10 cellular contexts compared by ENCODE assay signal in the genomic region with DNA sequence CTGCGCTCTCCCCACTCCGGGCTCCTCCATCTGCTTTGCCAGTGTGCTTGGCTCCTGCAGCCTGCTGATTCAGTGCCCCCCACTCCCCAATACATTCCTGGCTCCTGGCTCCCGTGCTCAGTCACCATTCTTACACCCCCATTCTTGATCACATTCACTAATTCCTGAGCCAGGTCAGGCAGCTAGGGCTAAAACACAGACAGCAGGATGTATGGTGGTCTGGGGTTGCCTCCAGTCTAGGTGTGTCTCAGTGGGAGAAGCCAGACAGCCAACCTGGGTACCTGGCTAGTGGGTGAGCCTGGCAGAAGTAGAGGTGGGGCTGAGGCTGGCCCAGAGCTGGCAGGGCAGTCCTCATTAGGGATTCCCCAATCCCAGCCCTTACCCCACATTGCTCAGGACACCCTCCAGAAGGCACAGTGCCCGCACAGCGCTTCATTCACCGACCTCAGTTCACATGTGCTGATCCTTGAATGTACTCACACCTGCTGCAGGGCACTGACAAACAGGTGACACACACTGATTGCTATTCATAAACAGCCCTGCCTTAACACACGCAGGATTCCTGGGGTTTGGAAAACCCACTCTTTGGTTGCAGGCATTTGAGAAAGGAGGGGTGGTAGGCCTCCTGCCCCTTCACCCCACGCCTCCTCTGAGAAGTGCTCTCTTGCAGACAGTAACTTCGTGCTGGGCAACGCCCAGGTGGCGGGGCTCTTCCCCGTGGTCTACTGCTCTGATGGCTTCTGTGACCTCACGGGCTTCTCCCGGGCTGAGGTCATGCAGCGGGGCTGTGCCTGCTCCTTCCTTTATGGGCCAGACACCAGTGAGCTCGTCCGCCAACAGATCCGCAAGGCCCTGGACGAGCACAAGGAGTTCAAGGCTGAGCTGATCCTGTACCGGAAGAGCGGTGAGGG. TPM values are rescaled to one million over a fixed set of nuclear protein-coding genes. Genes with fewer than 3 reads are reported as not detected.
DNase-seq lines count a peak whose midpoint lies in the region; TF ChIP-seq lines count a peak whose summit lies in the region.
"Had no signal": no experiment of that assay in that cellular context is flagged by ENCODE, and none has a peak within 500 bp of the region (broad histone marks: within the 10 kb centered on the region; RNA-seq: fewer than 3 reads in every experiment).

No MANE protein-coding gene starts in this region.

- H3K9me3 ChIP-seq in endodermal cell (ENCODE audit: control insufficient read depth, low read length) (no peaks in the 10 kb centered on the region), tibial nerve (no peaks in the 10 kb centered on the region)

- intact Hi-C loops in activated CD4-positive, alpha-beta T cell treated with anti-CD3 and anti-CD28 coated beads, Interleukin-2, amount 10 ng/mL, durations not matched to agents 24 days and 14 days (cut with micrococcal nuclease) = no loop called here

- peaks cover 57% of the 10 kb centered on the region for H3K27me3 Mint-ChIP-seq in activated CD4-positive, alpha-beta T cell treated with anti-CD3 and anti-CD28 coated beads, Interleukin-2, amount 10 ng/mL, durations not matched to agents 24 days and 14 days
- H3K27me3 Mint-ChIP-seq in endodermal cell (ENCODE audit: insufficient read depth) (peaks cover 95% of the 10 kb centered on the region), progenitor cell of endocrine pancreas (peaks cover 71% of the 10 kb centered on the region)

- H3K9ac ChIP-seq in endodermal cell (ENCODE audit: extremely low read depth, low read length, poor library complexity, severe bottlenecking) = no peak overlapping the region

- H3K4me1 ChIP-seq in endodermal cell (ENCODE audit: control insufficient read depth, insufficient read depth, low read length) (no peaks in the 10 kb centered on the region), tibial nerve (peaks cover 0 to 30% (median 13%) of the 10 kb centered on the region in 4 donors)

- no peaks in the 10 kb centered on the region for H3K36me3 ChIP-seq in endodermal cell (ENCODE audit: control insufficient read depth, insufficient read depth, low read length)
- H3K36me3 ChIP-seq in tibial nerve = no peaks in the 10 kb centered on the region

- no peak for DNase-seq in activated CD4-positive, alpha-beta T cell treated with anti-CD3 and anti-CD28 coated beads, Interleukin-2, amount 10 ng/mL, durations not matched to agents 24 days and 14 days
- DNase-seq in activated CD4-positive, alpha-beta T cell treated with anti-CD3 and anti-CD28 coated beads for 4 hours = no peak
- peak; percentile 32 for DNase-seq in NCI-H69 (lab: John Stamatoyannopoulos, UW)
- peak; percentile 65 for DNase-seq in endodermal cell
- no peak for DNase-seq in progenitor cell of endocrine pancreas (ENCODE audit: low spot score, unreplicated experiment)
- no peak for DNase-seq in tibial nerve (ENCODE audit: low spot score in 2 of 2)
- no peak for DNase-seq in AG20443 (ENCODE audit: low spot score)
- no peak for DNase-seq in GDM1 (lab: John Stamatoyannopoulos, UW)
- DNase-seq: activated naive CD4-positive, alpha-beta T cell treated with Interleukin-2 at 50 U/mL for 16 hours; Karpas-422 had no signal

- WGBS in endodermal cell (ENCODE audit: insufficient coverage in 1 of 2, insufficient read length in 1 of 2), 2 experiments = 65 to 67% methylated on average over 19 to 21 of the region's 21 CpGs
- 66 to 72% methylated on average over 21 of the region's 21 CpGs for WGBS in tibial nerve, 2 donors

- no peak overlapping the region for H3K27ac Mint-ChIP-seq in activated CD4-positive, alpha-beta T cell treated with anti-CD3 and anti-CD28 coated beads, Interleukin-2, amount 10 ng/mL, durations not matched to agents 24 days and 14 days
- no peak overlapping the region for H3K27ac Mint-ChIP-seq in endodermal cell
- peak overlapping the region; percentile 5 for H3K27ac Mint-ChIP-seq in progenitor cell of endocrine pancreas

- H3K9me3 Mint-ChIP-seq in activated CD4-positive, alpha-beta T cell treated with anti-CD3 and anti-CD28 coated beads, Interleukin-2, amount 10 ng/mL, durations not matched to agents 24 days and 14 days = no peaks in the 10 kb centered on the region
- H3K9me3 Mint-ChIP-seq in endodermal cell (no peaks in the 10 kb centered on the region), progenitor cell of endocrine pancreas (ENCODE audit: low read depth) (no peaks in the 10 kb centered on the region)

- H3K27ac ChIP-seq in endodermal cell (ENCODE audit: low read depth, low read length) (no peak overlapping the region), tibial nerve (no peak overlapping the region)

- TF ChIP-seq CTCF in endodermal cell (conservative IDR thresholded peaks at IDR 0.05) (no peak), progenitor cell of endocrine pancreas (IDR thresholded peaks at IDR 0.05; ENCODE audit: unreplicated experiment) (no peak), tibial nerve (IDR thresholded peaks at IDR 0.05) (no peak)

- H3K4me3 Mint-ChIP-seq in activated CD4-positive, alpha-beta T cell treated with anti-CD3 and anti-CD28 coated beads, Interleukin-2, amount 10 ng/mL, durations not matched to agents 24 days and 14 days = peak overlapping the region; percentile 74
- peak overlapping the region; percentile 38 for H3K4me3 Mint-ChIP-seq in endodermal cell
- H3K4me3 Mint-ChIP-seq in progenitor cell of endocrine pancreas (ENCODE audit: low read depth) = peak overlapping the region; percentile 69

- no peak for TF ChIP-seq POLR2A in tibial nerve (IDR thresholded peaks at IDR 0.05)

- no peak for TF ChIP-seq EP300 in tibial nerve (IDR thresholded peaks at IDR 0.05)

- H3K4me3 ChIP-seq in endodermal cell (ENCODE audit: low read length) (no peak overlapping the region), tibial nerve (no peak overlapping the region)

- H3K27me3 ChIP-seq in endodermal cell (ENCODE audit: control insufficient read depth, insufficient read depth, low read length, poor library complexity, severe bottlenecking) (peaks cover 98% of the 10 kb centered on the region), tibial nerve (peaks cover 2 to 74% of the 10 kb centered on the region in 2 donors)

- no peaks in the 10 kb centered on the region for H3K36me3 Mint-ChIP-seq in activated CD4-positive, alpha-beta T cell treated with anti-CD3 and anti-CD28 coated beads, Interleukin-2, amount 10 ng/mL, durations not matched to agents 24 days and 14 days (ENCODE audit: low read depth)
- H3K36me3 Mint-ChIP-seq in endodermal cell (ENCODE audit: low read depth) (no peaks in the 10 kb centered on the region), progenitor cell of endocrine pancreas (ENCODE audit: insufficient read depth) (peaks cover 15% of the 10 kb centered on the region)

- peaks cover 26% of the 10 kb centered on the region for H3K4me1 Mint-ChIP-seq in activated CD4-positive, alpha-beta T cell treated with anti-CD3 and anti-CD28 coated beads, Interleukin-2, amount 10 ng/mL, durations not matched to agents 24 days and 14 days
- peaks cover 15% of the 10 kb centered on the region for H3K4me1 Mint-ChIP-seq in endodermal cell
- peaks cover 20% of the 10 kb centered on the region for H3K4me1 Mint-ChIP-seq in progenitor cell of endocrine pancreas (ENCODE audit: low read depth)

RNA-seq across cellular contexts. Expression of a gene that starts 1.7 kb away (rescaled TPM):
- 1.5 and 2.1 TPM in 2 replicates for total RNA-seq in activated CD4-positive, alpha-beta T cell treated with anti-CD3 and anti-CD28 coated beads, Interleukin-2, amount 10 ng/mL, durations not matched to agents 24 days and 14 days
- total RNA-seq in endodermal cell = 1 to 10 TPM in 1 of 2 donors, under 1 TPM in 1; 1.00 to 1.5 TPM
- polyA plus RNA-seq in endodermal cell (2013, experiment 1 of 2) = 0.50 TPM
- 0.25 TPM for polyA plus RNA-seq in endodermal cell (2013, experiment 2 of 2)
- 29.2 and 31.9 TPM in 2 replicates for total RNA-seq in progenitor cell of endocrine pancreas
- under 1 TPM in 2 of 4 donors, not detected in 2; 0.21 to 0.30 TPM for total RNA-seq in tibial nerve

RNA-seq across cellular contexts. Expression of a gene that starts 27.5 kb away (rescaled TPM):
- 71.4 and 79.6 TPM in 2 replicates for total RNA-seq in activated CD4-positive, alpha-beta T cell treated with anti-CD3 and anti-CD28 coated beads, Interleukin-2, amount 10 ng/mL, durations not matched to agents 24 days and 14 days
- total RNA-seq in endodermal cell = 10 to 100 TPM; 97.5 to 98.9 TPM
- 65.0 TPM for polyA plus RNA-seq in endodermal cell (2013, experiment 1 of 2)
- polyA plus RNA-seq in endodermal cell (2013, experiment 2 of 2) = 59.2 TPM
- 88.1 and 92.6 TPM in 2 replicates for total RNA-seq in progenitor cell of endocrine pancreas
- 10 to 100 TPM; 42.0 to 67.2 (median 64.5) TPM for total RNA-seq in tibial nerve

Comparison
In these comparisons a context has a peak if more than half of its experiments do, and no peak if none do; other contexts are left out.
1. DNase-seq: peak in NCI-H69 (single experiment) and endodermal cell (single experiment); none in activated CD4-positive, alpha-beta T cell treated with anti-CD3 and anti-CD28 coated beads, Interleukin-2, amount 10 ng/mL, durations not matched to agents 24 days and 14 days (single experiment), activated CD4-positive, alpha-beta T cell treated with anti-CD3 and anti-CD28 coated beads for 4 hours (0 of 2), progenitor cell of endocrine pancreas (single experiment), tibial nerve (0 of 2), AG20443 (single experiment) and GDM1 (single experiment).
2. Peak in every context shown above with its lines, with median percentiles within 50 percentile points of each other: H3K4me3 Mint-ChIP-seq.